In genomic region chr6:91081452-91082067, GRCh38 we compare ENCODE assay signal across 8 cellular contexts.
DNase-seq lines count a peak whose midpoint lies in the region; ATAC-seq, FAIRE-seq and TF ChIP-seq lines count a peak whose summit lies in the region.

No MANE protein-coding gene starts in this region.

- H3K9me3 ChIP-seq in K562 (replicated peaks; ENCODE audit: control insufficient read depth, insufficient read depth, low read depth, low read length) (no peaks in the 10 kb centered on the region), keratinocyte (ENCODE audit: control insufficient read depth, low read depth, low read length) (no peaks in the 10 kb centered on the region), uterus (no peaks in the 10 kb centered on the region)
- no peaks in the 10 kb centered on the region for H3K9me3 ChIP-seq in CD8-positive, alpha-beta memory T cell (ENCODE audit: low read length)

- H3K4me3 ChIP-seq in AG09309 (ENCODE audit: control insufficient read depth, low read depth, low read length): no peak overlapping the region
- H3K4me3 ChIP-seq in K562: no peak overlapping the region
- H3K4me3 ChIP-seq in keratinocyte (ENCODE audit: control insufficient read depth in 2 of 3, extremely low read depth in 1 of 3, insufficient read depth in 2 of 3, low read depth in 1 of 3, low read length in 3 of 3): no peak overlapping the region
- no peak overlapping the region for H3K4me3 ChIP-seq in uterus
- H3K4me3 ChIP-seq in CD8-positive, alpha-beta memory T cell (ENCODE audit: low read length): no peak overlapping the region

- CTCF ChIA-PET in K562 (lab: Yijun Ruan, JAX; ENCODE audit: low intra/inter-chr PET ratio): no interaction called here
- CTCF ChIA-PET in CD8-positive, alpha-beta memory T cell (lab: Charles Lee): no interaction called here

- DNase-seq in AG09309 (ENCODE audit: low read depth) (peak; percentile 16), GM18507 (ENCODE audit: extremely low spot score, insufficient read length, low read depth) (no peak), NCI-H446 (lab: John Stamatoyannopoulos, UW) (peak; percentile 45 to 73), K562 (ENCODE audit: extremely low read depth in 1 of 4, low spot score in 3 of 4) (peak; percentile 30 to 53 (median 36)), keratinocyte (ENCODE audit: low read depth, low spot score) (peak; percentile 1), uterus (no peak)
- DNase-seq in CD8-positive, alpha-beta memory T cell: no peak

- H3K4me1 Mint-ChIP-seq in CD8-positive, alpha-beta memory T cell: no peaks in the 10 kb centered on the region

- dilution Hi-C loops in keratinocyte (cut with MboI; ENCODE audit: extremely low pct_ligation_motif_present, low sequenced_read_pairs): no loop called here

- no peak for TF ChIP-seq EP300 in K562 (IDR thresholded peaks at IDR 0.05; ENCODE audit: low read length)

- FAIRE-seq in GM18507 (lab: Jason Lieb, UNC) (peak; percentile 61), K562 (lab: Jason Lieb, UNC) (peak; percentile 93), keratinocyte (lab: Jason Lieb, UNC) (peak; percentile 75)

- intact Hi-C loops in K562 (cut with micrococcal nuclease) (loop anchor here (5.0 kb wide), 1 partner anchor 1561 kb away; no protein-coding TSS in a partner anchor), uterus (cut with DNase I; ENCODE audit: low total_unique reads) (no loop called here)

- H3K9ac ChIP-seq in K562 (ENCODE audit: insufficient read depth in 1 of 2, low read depth in 2 of 2, low read length in 2 of 2) (no peak overlapping the region), keratinocyte (ENCODE audit: control insufficient read depth, extremely low read depth, insufficient read depth, low read length) (no peak overlapping the region)

- H3K9me1 ChIP-seq in K562 (ENCODE audit: control insufficient read depth, insufficient read depth, low read length) (no peaks in the 10 kb centered on the region), keratinocyte (ENCODE audit: control insufficient read depth, extremely low read depth, insufficient read depth, low read length) (no peaks in the 10 kb centered on the region)

- H3K4me3 Mint-ChIP-seq in CD8-positive, alpha-beta memory T cell: no peak overlapping the region

- H3K36me3 Mint-ChIP-seq in CD8-positive, alpha-beta memory T cell: no peaks in the 10 kb centered on the region

- POLR2A ChIA-PET in K562 (lab: Yijun Ruan, JAX): interaction anchor here (0.7 to 0.8 kb wide), 2 partner anchors 12 to 19 kb away, joined by 3 read pairs; no protein-coding TSS in a partner anchor
- POLR2A ChIA-PET in CD8-positive, alpha-beta memory T cell (lab: Charles Lee): no interaction called here

- ATAC-seq in HG03175 (IDR thresholded peaks at IDR 0.05; ENCODE audit: unreplicated experiment) (peak; percentile 51), K562 (peak; percentile 83)

- no peaks in the 10 kb centered on the region for H3K27me3 Mint-ChIP-seq in CD8-positive, alpha-beta memory T cell

- no peak overlapping the region for H3K27ac ChIP-seq in K562 (ENCODE audit: extremely low read depth, low read depth, low read length)
- H3K27ac ChIP-seq in keratinocyte (ENCODE audit: control insufficient read depth, insufficient read depth, low read length): no peak overlapping the region
- no peak overlapping the region for H3K27ac ChIP-seq in uterus
- H3K27ac ChIP-seq in CD8-positive, alpha-beta memory T cell (ENCODE audit: low read depth, low read length): no peak overlapping the region

- H3K79me2 ChIP-seq in K562 (ENCODE audit: control insufficient read depth, insufficient read depth, low read length) (no peaks in the 10 kb centered on the region), keratinocyte (ENCODE audit: control insufficient read depth, insufficient read depth, low read length) (no peaks in the 10 kb centered on the region)

- H4K20me1 ChIP-seq in K562 (replicated peaks; ENCODE audit: control insufficient read depth, insufficient read depth, low read length) (0 out of 2 replicates have a peak, but pooled peaks cover 3% of the 10 kb centered on the region), keratinocyte (ENCODE audit: control insufficient read depth, extremely low read depth, insufficient read depth, low read length) (no peaks in the 10 kb centered on the region)

- in situ Hi-C loops in K562 (cut with MboI): no loop called here

- TF ChIP-seq POLR2A in K562 (conservative IDR thresholded peaks at IDR 0.05): no peak
- no peak for TF ChIP-seq POLR2A in uterus (IDR thresholded peaks at IDR 0.05)

- no peaks in the 10 kb centered on the region for H3K9me3 Mint-ChIP-seq in CD8-positive, alpha-beta memory T cell

- BruUV-seq in K562 (replicated peaks; lab: Mats Ljungman, UMichigan): no TSS peak

- H3K27me3 ChIP-seq in K562 (ENCODE audit: control insufficient read depth in 2 of 2, insufficient read depth in 2 of 2, low read length in 2 of 2): no peaks in the 10 kb centered on the region
- H3K27me3 ChIP-seq in keratinocyte (ENCODE audit: control insufficient read depth, extremely low read depth, insufficient read depth, low read length): no peaks in the 10 kb centered on the region
- H3K27me3 ChIP-seq in uterus: no peaks in the 10 kb centered on the region
- H3K27me3 ChIP-seq in CD8-positive, alpha-beta memory T cell (ENCODE audit: insufficient read depth, low read length, poor library complexity, severe bottlenecking): no peaks in the 10 kb centered on the region

- no peak overlapping the region for H3K4me2 ChIP-seq in K562 (ENCODE audit: insufficient read depth, low read length)
- no peak overlapping the region for H3K4me2 ChIP-seq in keratinocyte (ENCODE audit: control insufficient read depth, extremely low read depth, insufficient read depth, low read depth, low read length)

- WGBS in K562 (ENCODE audit: insufficient coverage, low coverage, missing lambda C conversion rate): 0% methylated on average over 6 of the region's 6 CpGs

- TF ChIP-seq CTCF in AG09309 (IDR thresholded peaks at IDR 0.05; ENCODE audit: control insufficient read depth, insufficient read depth, low read depth, low read length, missing control alignments) (peak; percentile 46), K562 (IDR thresholded peaks at IDR 0.05 in 2 of 3, conservative IDR thresholded peaks at IDR 0.05 in 1 of 3; ENCODE audit: insufficient read depth in 2 of 3, low read depth in 1 of 3, low read length in 3 of 3) (peak in 2 of 3 experiments; percentile 58 to 67; a peak in 4 of 6 replicates), keratinocyte (optimal IDR thresholded peaks at IDR 0.05 in 1 of 3, IDR thresholded peaks at IDR 0.05 in 1 of 3, conservative IDR thresholded peaks at IDR 0.05 in 1 of 3; ENCODE audit: extremely low read depth in 1 of 3, insufficient read depth in 2 of 3, low read length in 3 of 3) (peak; percentile 24 to 57 (median 56)), uterus (IDR thresholded peaks at IDR 0.05) (peak; percentile 43 to 64 (median 52))

- H2AFZ ChIP-seq in K562 (ENCODE audit: low read depth, low read length) (no peak overlapping the region), keratinocyte (ENCODE audit: control insufficient read depth, low read length) (no peak overlapping the region)

- no peak overlapping the region for H3K27ac Mint-ChIP-seq in CD8-positive, alpha-beta memory T cell

- H3K4me1 ChIP-seq in K562 (replicated peaks in 1 of 2; ENCODE audit: control insufficient read depth in 2 of 2, insufficient read depth in 2 of 2, low read length in 2 of 2): no peaks in the 10 kb centered on the region
- H3K4me1 ChIP-seq in keratinocyte (ENCODE audit: control insufficient read depth, extremely low read depth, insufficient read depth, low read length): no peaks in the 10 kb centered on the region
- no peaks in the 10 kb centered on the region for H3K4me1 ChIP-seq in uterus
- no peaks in the 10 kb centered on the region for H3K4me1 ChIP-seq in CD8-positive, alpha-beta memory T cell (ENCODE audit: insufficient read depth, low read length)

- no peaks in the 10 kb centered on the region for H3K36me3 ChIP-seq in K562 (ENCODE audit: control insufficient read depth, insufficient read depth, low read length)
- no peaks in the 10 kb centered on the region for H3K36me3 ChIP-seq in keratinocyte (ENCODE audit: control insufficient read depth in 2 of 2, extremely low read depth in 1 of 2, insufficient read depth in 2 of 2, low read length in 2 of 2)
- H3K36me3 ChIP-seq in uterus: no peaks in the 10 kb centered on the region
- H3K36me3 ChIP-seq in CD8-positive, alpha-beta memory T cell (ENCODE audit: insufficient read depth, low read length): no peaks in the 10 kb centered on the region

- TF ChIP-seq RAD21 in K562 (CRISPR knock-in tag; conservative IDR thresholded peaks at IDR 0.05 in 1 of 2, IDR thresholded peaks at IDR 0.05 in 1 of 2): peak; percentile 55 to 76

TF ChIP-seq in K562, 482 proteins besides CTCF, POLR2A, EP300 and RAD21 (continues in another document):
- TF ChIP-seq CEBPB (tag; IDR thresholded peaks at IDR 0.05) (0 out of 2 replicates have a peak, but pooled peaks have one; percentile 18), DEAF1 (CRISPR knock-in tag; IDR thresholded peaks at IDR 0.05) (peak; percentile 23; the same call in 1 of the 2 replicates), RBM14 (IDR thresholded peaks at IDR 0.05; ENCODE audit: borderline replicate concordance, insufficient read depth, low read depth, low read length) (no peak), SMC3 (conservative IDR thresholded peaks at IDR 0.05; ENCODE audit: insufficient read depth, low read depth, low read length) (peak; percentile 53; the same call in 1 of the 2 replicates), CEBPG (CRISPR knock-in tag; IDR thresholded peaks at IDR 0.05) (no peak), CEBPG (tag; conservative IDR thresholded peaks at IDR 0.05 in 1 of 2, IDR thresholded peaks at IDR 0.05 in 1 of 2) (0 out of 4 replicates have a peak, but pooled peaks of 1 of the 2 experiments have one; percentile 20)

Comparison
In these comparisons a context has a peak if more than half of its experiments do, and no peak if none do; other contexts are left out.
1. DNase-seq: peak in AG09309 (single experiment), NCI-H446 (2 of 2), K562 (4 of 4) and keratinocyte (single experiment); none in GM18507 (single experiment), uterus (0 of 2) and CD8-positive, alpha-beta memory T cell (0 of 5).
2. Peak in every context shown above with its lines, with median percentiles within 50 percentile points of each other: CTCF ChIP-seq.